Comparison of ENCODE assay signal across 8 cellular contexts in the genomic region with DNA sequence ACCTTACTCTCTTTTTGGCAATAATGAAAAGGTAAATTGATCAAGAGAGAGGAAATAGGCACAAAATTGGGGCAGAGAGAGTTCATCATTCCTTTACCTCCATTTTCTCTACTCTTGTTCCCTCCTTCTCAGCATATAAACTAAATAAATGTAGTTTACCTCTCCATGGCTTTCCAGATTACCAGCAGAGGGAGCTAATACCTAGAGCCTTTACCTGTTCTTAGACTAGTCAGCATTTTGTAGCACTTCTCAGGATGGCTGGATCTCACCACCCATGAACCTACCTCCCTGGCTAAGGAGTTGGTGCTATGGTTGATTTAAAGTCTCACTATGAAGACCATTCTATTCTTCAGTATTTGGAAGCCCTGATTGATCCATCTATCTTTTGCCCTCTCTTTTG. TPM values are rescaled to one million over a fixed set of nuclear protein-coding genes. Genes with fewer than 3 reads are reported as not detected.
A peak's percentile ranks its signal among the peaks of the same experiment; 100 is the strongest.
DNase-seq lines count a peak whose midpoint lies in the region; ATAC-seq and TF ChIP-seq lines count a peak whose summit lies in the region.

No MANE protein-coding gene starts in this region.

- TF ChIP-seq CTCF in left ventricle myocardium inferior (IDR thresholded peaks at IDR 0.05; ENCODE audit: borderline replicate concordance) = peak; percentile 62
- TF ChIP-seq CTCF in fibroblast of pulmonary artery (IDR thresholded peaks at IDR 0.05; ENCODE audit: low read length, missing control alignments) = peak; percentile 56
- peak; percentile 43 for TF ChIP-seq CTCF in thoracic aorta (IDR thresholded peaks at IDR 0.05)

- ATAC-seq in thoracic aorta (ENCODE audit: insufficient number of reproducible peaks, low FRiP score, low read depth) = no peak

- no peak overlapping the region for H3K4me3 ChIP-seq in left ventricle myocardium inferior
- no peak overlapping the region for H3K4me3 ChIP-seq in fibroblast of pulmonary artery (replicated peaks; ENCODE audit: low read depth, low read length)
- H3K4me3 ChIP-seq in thoracic aorta = no peak overlapping the region

- intact Hi-C loops in left ventricle myocardium inferior (cut with micrococcal nuclease) (loop anchor here (5.0 kb wide), 1 partner anchor 282 kb away; no protein-coding TSS in a partner anchor), cardiac septum (cut with DNase I) (loop anchor here (2.0 kb wide), 1 partner anchor 283 kb away; no protein-coding TSS in a partner anchor)

- H3K4me1 ChIP-seq in left ventricle myocardium inferior (no peaks in the 10 kb centered on the region), thoracic aorta (ENCODE audit: control insufficient read depth in 1 of 2, low read depth in 2 of 2) (no peaks in the 10 kb centered on the region)

- in situ Hi-C loops in SK-MEL-5 (cut with HindIII; ENCODE audit: low pct_unique_long_range_greater_than_20kb, low sequenced_read_pairs) = no loop called here

- H3K27ac ChIP-seq in left ventricle myocardium inferior (replicated peaks) (no peak overlapping the region), thoracic aorta (no peak overlapping the region)

- H3K9me3 ChIP-seq in left ventricle myocardium inferior (replicated peaks) = no peaks in the 10 kb centered on the region
- H3K9me3 ChIP-seq in thoracic aorta = no peaks in the 10 kb centered on the region

- DNase-seq in left ventricle myocardium inferior (no peak), cardiac septum (ENCODE audit: low spot score) (no peak), Kasumi-1 (lab: John Stamatoyannopoulos, UW) (peak; percentile 9 to 30), SK-MEL-5 (ENCODE audit: low read depth, low spot score) (peak; percentile 67), fibroblast of pulmonary artery (ENCODE audit: low read depth) (peak; percentile 55), thoracic aorta (ENCODE audit: low spot score) (no peak), MV-4-11 (lab: John Stamatoyannopoulos, UW) (no peak), NCI-H446 treated with DMSO at 0.1 percent for 48 hours (lab: John Stamatoyannopoulos, UW) (no peak)

- H3K27me3 ChIP-seq in left ventricle myocardium inferior (ENCODE audit: low read depth) = no peaks in the 10 kb centered on the region
- H3K27me3 ChIP-seq in thoracic aorta (replicated peaks; ENCODE audit: insufficient read depth) = no peaks in the 10 kb centered on the region

- H3K36me3 ChIP-seq in left ventricle myocardium inferior = peaks cover 6% of the 10 kb centered on the region
- H3K36me3 ChIP-seq in thoracic aorta = no peaks in the 10 kb centered on the region

RNA-seq across cellular contexts. Expression of a gene that starts 15.7 kb away (rescaled TPM):
- total RNA-seq in left ventricle myocardium inferior (10.6 TPM), cardiac septum (12.8 TPM), thoracic aorta (10 to 100 TPM; 15.3 to 19.0 TPM)
- total RNA-seq in SK-MEL-5 (2014; rRNA removed; shearing (Covaris generic)) = 12.7 and 14.1 TPM in 2 replicates
- 7.6 and 8.3 TPM in 2 replicates for polyA plus RNA-seq in SK-MEL-5 (2015; cell fraction: cytosol; rRNA removed)
- polyA plus RNA-seq in SK-MEL-5 (2015; cell fraction: nucleus; rRNA removed) = 256 and 285 TPM in 2 replicates

RNA-seq across cellular contexts. Expression of a gene that starts 15.8 kb away (rescaled TPM):
- total RNA-seq in left ventricle myocardium inferior (7.2 TPM), cardiac septum (9.9 TPM), thoracic aorta (10 to 100 TPM; 15.0 to 24.2 TPM)
- total RNA-seq in SK-MEL-5 (2014; rRNA removed; shearing (Covaris generic)) = 15.6 and 19.0 TPM in 2 replicates
- 12.9 and 13.9 TPM in 2 replicates for polyA plus RNA-seq in SK-MEL-5 (2015; cell fraction: cytosol; rRNA removed)
- 21.1 and 28.6 TPM in 2 replicates for polyA plus RNA-seq in SK-MEL-5 (2015; cell fraction: nucleus; rRNA removed)

Comparison
In these comparisons a context has a peak if more than half of its experiments do, and no peak if none do; other contexts are left out.
1. DNase-seq: peak in Kasumi-1 (2 of 2), SK-MEL-5 (single experiment) and fibroblast of pulmonary artery (single experiment); none in left ventricle myocardium inferior (single experiment), cardiac septum (single experiment), thoracic aorta (single experiment), MV-4-11 (single experiment) and NCI-H446 treated with DMSO at 0.1 percent for 48 hours (single experiment).
2. Peak in every context shown above with its lines, with median percentiles within 50 percentile points of each other: CTCF ChIP-seq.